22 cellular contexts compared by ENCODE assay signal in the genomic region with DNA sequence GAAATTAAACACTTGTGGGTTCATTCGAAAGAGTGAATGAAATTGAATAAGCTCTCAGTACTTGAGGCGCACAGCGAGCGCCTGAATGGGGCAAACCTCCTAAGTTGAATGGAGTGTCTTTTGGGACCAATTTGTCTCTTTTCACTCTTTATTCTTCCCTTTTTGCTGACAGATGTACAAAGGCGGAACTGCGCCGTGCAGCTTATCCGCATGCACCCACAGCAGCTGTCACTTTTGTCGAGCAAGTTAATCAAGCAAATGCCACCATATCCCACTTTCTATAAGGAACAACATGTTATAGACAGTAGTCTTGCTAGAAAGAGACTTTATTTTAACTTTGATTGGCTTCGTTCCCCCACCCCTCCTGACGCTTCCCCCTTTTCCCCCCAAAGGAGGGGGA. TPM values are rescaled to one million over a fixed set of nuclear protein-coding genes. Genes with fewer than 3 reads are reported as not detected.
"Had no signal": no experiment of that assay in that cellular context is flagged by ENCODE, and none has a peak within 500 bp of the region (broad histone marks: within the 10 kb centered on the region; RNA-seq: fewer than 3 reads in every experiment).

No MANE protein-coding gene starts in this region.

- ATAC-seq: activated T-cell treated with anti-CD3 and anti-CD28 coated beads, Interleukin-2, amount 50 U/mL, for 4 hours; effector memory CD8-positive, alpha-beta T cell; esophagus mucosa; left lung; naive thymus-derived CD4-positive, alpha-beta T cell had no signal

- H3K4me1 ChIP-seq: adrenal gland, breast epithelium, left lung, upper lobe of left lung had no signal

- H3K36me3 ChIP-seq: adrenal gland, breast epithelium, left lung, thoracic aorta, upper lobe of left lung had no signal

- H3K27me3 ChIP-seq: breast epithelium, upper lobe of left lung had no signal

- DNase-seq: activated B cell treated with CpG ODN at 0.5 μM for 24 hours; activated CD4-positive, alpha-beta T cell treated with anti-CD3 and anti-CD28 coated beads for 4 hours; activated CD4-positive, alpha-beta T cell treated with anti-CD3 and anti-CD28 coated beads, Interleukin-2, amount 50 U/mL, for 48 hours; activated CD8-positive, alpha-beta memory T cell treated with anti-CD3 and anti-CD28 coated beads, Interleukin-2, amount 50 U/mL, for 48 hours; activated naive CD4-positive, alpha-beta T cell; activated T-cell treated with anti-CD3 and anti-CD28 coated beads, Interleukin-2, amount 50 U/mL, for 4 hours; adrenal gland; effector memory CD8-positive, alpha-beta T cell; foreskin melanocyte; hippocampal formation; kidney glomerular epithelial cell; naive thymus-derived CD4-positive, alpha-beta T cell; retina; stimulated activated CD4-positive, alpha-beta T cell treated with anti-CD3 and anti-CD28 coated beads, Interleukin-2, amount 100 ng/mL, for 48 hours; stimulated activated naive CD4-positive, alpha-beta T cell treated with Interleukin-2 at 50 U/mL for 16 hours; T1000; upper lobe of left lung had no signal

- H3K27ac ChIP-seq: adrenal gland, breast epithelium, left lung, thoracic aorta, upper lobe of left lung had no signal

- H3K4me3 ChIP-seq: adrenal gland, breast epithelium, left lung, thoracic aorta, upper lobe of left lung had no signal

- H3K9me3 ChIP-seq: adrenal gland, breast epithelium, left lung, thoracic aorta, upper lobe of left lung had no signal

RNA-seq across cellular contexts. Expression of a gene that starts 47.9 kb away (rescaled TPM):
- polyA plus RNA-seq: adrenal gland; endothelial cell of umbilical vein; naive thymus-derived CD4-positive, alpha-beta T cell had no signal
